In genomic region chr19:343941-344624, GRCh38 we compare ENCODE assay signal across 8 cellular contexts. TPM values are rescaled to one million over a fixed set of nuclear protein-coding genes. Genes with fewer than 3 reads are reported as not detected.
DNase-seq lines count a peak whose midpoint lies in the region; ATAC-seq and TF ChIP-seq lines count a peak whose summit lies in the region.

No MANE protein-coding gene starts in this region.

- peaks cover 28% of the 10 kb centered on the region for H3K36me3 Mint-ChIP-seq in activated CD8-positive, alpha-beta T cell treated with anti-CD3 and anti-CD28 coated beads for 36 hours (ENCODE audit: low read depth)

- peak; percentile 36 for ATAC-seq in GM19372 (IDR thresholded peaks at IDR 0.05; ENCODE audit: low read depth, unreplicated experiment)
- peak; percentile 23 for ATAC-seq in HG03565 (IDR thresholded peaks at IDR 0.05; ENCODE audit: unreplicated experiment)
- ATAC-seq in activated CD8-positive, alpha-beta T cell treated with anti-CD3 and anti-CD28 coated beads for 36 hours, result peak; percentile 59
- no peak for ATAC-seq in HG03520 (IDR thresholded peaks at IDR 0.05; ENCODE audit: unreplicated experiment)

- H3K9ac ChIP-seq in fibroblast of lung (ENCODE audit: insufficient read depth, low read length) (peak overlapping the region; percentile 76), neuronal stem cell (ENCODE audit: low read depth, low read length, poor library complexity) (peak overlapping the region; percentile 73)

- peaks cover 20% of the 10 kb centered on the region for H3K79me1 ChIP-seq in neuronal stem cell (ENCODE audit: low read depth, low read length)

- H3K9me3 ChIP-seq in fibroblast of lung (ENCODE audit: control insufficient read depth, insufficient read depth, low read depth, low read length) (no peaks in the 10 kb centered on the region), neuronal stem cell (replicated peaks in 1 of 2; ENCODE audit: control insufficient read depth in 2 of 2, insufficient read depth in 1 of 2, low read depth in 1 of 2, low read length in 2 of 2) (peaks cover 2 to 25% of the 10 kb centered on the region in 2 donors)

- H4K91ac ChIP-seq in neuronal stem cell (ENCODE audit: low read depth, low read length, poor library complexity), result no peak overlapping the region

- peak overlapping the region; percentile 89 for H3K18ac ChIP-seq in neuronal stem cell (ENCODE audit: low read length)

- peak overlapping the region; percentile 86 for H3K4me2 ChIP-seq in fibroblast of lung (ENCODE audit: extremely low read depth, insufficient read depth, low read length)
- peak overlapping the region; percentile 71 for H3K4me2 ChIP-seq in neuronal stem cell (ENCODE audit: insufficient read depth, low read length, poor library complexity, severe bottlenecking)

- no peak overlapping the region for H3K23ac ChIP-seq in neuronal stem cell (ENCODE audit: low read depth, low read length, poor library complexity)

- DNase-seq in CD1c-positive myeloid dendritic cell (ENCODE audit: extremely low spot score) (peak; percentile 11), fibroblast of lung (ENCODE audit: low read depth in 2 of 2) (peak; percentile 14 to 26), neuronal stem cell (ENCODE audit: low spot score) (peak; percentile 39), DMS153 treated with DMSO at 0.1 percent for 48 hours (lab: John Stamatoyannopoulos, UW; ENCODE audit: unreplicated experiment) (no peak)
- no peak for DNase-seq in activated CD8-positive, alpha-beta T cell treated with anti-CD3 and anti-CD28 coated beads for 36 hours

- H2BK15ac ChIP-seq in neuronal stem cell (ENCODE audit: low read length), result no peak overlapping the region

- no peak overlapping the region for H2BK120ac ChIP-seq in neuronal stem cell (ENCODE audit: low read depth, low read length)

- H3K27me3 ChIP-seq in fibroblast of lung (ENCODE audit: control insufficient read depth, insufficient read depth, low read length), result no peaks in the 10 kb centered on the region
- H3K27me3 ChIP-seq in neuronal stem cell (ENCODE audit: control insufficient read depth in 3 of 3, insufficient read depth in 3 of 3, low read depth in 1 of 3, low read length in 3 of 3), result peaks cover 0 to 6% (median 0%) of the 10 kb centered on the region in 3 experiments

- H2AFZ ChIP-seq in fibroblast of lung (ENCODE audit: low read length) (no peak overlapping the region), neuronal stem cell (ENCODE audit: low read length) (peak overlapping the region; percentile 87)

- TF ChIP-seq CTCF in activated CD8-positive, alpha-beta T cell treated with anti-CD3 and anti-CD28 coated beads for 36 hours (IDR thresholded peaks at IDR 0.05), result no peak
- TF ChIP-seq CTCF in fibroblast of lung (conservative IDR thresholded peaks at IDR 0.05 in 1 of 2, IDR thresholded peaks at IDR 0.05 in 1 of 2; ENCODE audit: low read depth in 1 of 2, low read length in 2 of 2), result no peak

- H3K27me3 Mint-ChIP-seq in activated CD8-positive, alpha-beta T cell treated with anti-CD3 and anti-CD28 coated beads for 36 hours, result peaks cover 11% of the 10 kb centered on the region

- peaks cover 49% of the 10 kb centered on the region for H3K79me2 ChIP-seq in fibroblast of lung (ENCODE audit: control insufficient read depth, insufficient read depth, low read length)

- H3K27ac Mint-ChIP-seq in activated CD8-positive, alpha-beta T cell treated with anti-CD3 and anti-CD28 coated beads for 36 hours, result peak overlapping the region; percentile 69

- H3K4me3 ChIP-seq in fibroblast of lung (replicated peaks in 1 of 4; ENCODE audit: control extremely low read depth in 1 of 4, insufficient read depth in 1 of 4, low read depth in 3 of 4, low read length in 4 of 4) (peak overlapping the region; percentile 48 to 89 (median 70)), neuronal stem cell (ENCODE audit: low read length in 2 of 2) (peak overlapping the region; percentile 58 to 91)

- H3K27ac ChIP-seq in fibroblast of lung (ENCODE audit: insufficient read depth, low read length) (peak overlapping the region; percentile 62), neuronal stem cell (replicated peaks; ENCODE audit: low read length) (no peak overlapping the region)

- intact Hi-C loops in activated CD8-positive, alpha-beta T cell treated with anti-CD3 and anti-CD28 coated beads for 36 hours (cut with micrococcal nuclease), result no loop called here

- CTCF ChIA-PET in activated CD8-positive, alpha-beta T cell treated with anti-CD3 and anti-CD28 coated beads for 36 hours (lab: Charles Lee), result interaction anchor here (1.2 kb wide), 1 partner anchor 162 kb away, joined by 5 read pairs; no protein-coding TSS in a partner anchor

- H3K4me1 ChIP-seq in fibroblast of lung (ENCODE audit: control insufficient read depth, extremely low read depth, insufficient read depth, low read length) (peaks cover 7% of the 10 kb centered on the region), neuronal stem cell (ENCODE audit: control insufficient read depth in 2 of 2, insufficient read depth in 1 of 2, low read depth in 1 of 2, low read length in 2 of 2) (peaks cover 10 to 17% of the 10 kb centered on the region in 2 donors)

- H3K9me3 Mint-ChIP-seq in activated CD8-positive, alpha-beta T cell treated with anti-CD3 and anti-CD28 coated beads for 36 hours, result peaks cover 1% of the 10 kb centered on the region

- POLR2A ChIA-PET in activated CD8-positive, alpha-beta T cell treated with anti-CD3 and anti-CD28 coated beads for 36 hours (lab: Charles Lee), result interaction anchor here (1.6 kb wide), 1 partner anchor 30 kb away, joined by 5 read pairs; no protein-coding TSS in a partner anchor

- H2BK12ac ChIP-seq in neuronal stem cell (ENCODE audit: low read length), result no peak overlapping the region

- peaks cover 56% of the 10 kb centered on the region for H3K4me1 Mint-ChIP-seq in activated CD8-positive, alpha-beta T cell treated with anti-CD3 and anti-CD28 coated beads for 36 hours (ENCODE audit: low read depth)

- no peak overlapping the region for H2BK5ac ChIP-seq in neuronal stem cell (ENCODE audit: low read length)

- H3K36me3 ChIP-seq in fibroblast of lung (ENCODE audit: control insufficient read depth, insufficient read depth, low read length), result peaks cover 7% of the 10 kb centered on the region
- peaks cover 13 to 45% of the 10 kb centered on the region in 2 donors for H3K36me3 ChIP-seq in neuronal stem cell (replicated peaks in 1 of 2; ENCODE audit: control insufficient read depth in 2 of 2, insufficient read depth in 2 of 2, low read length in 2 of 2)

- no peak overlapping the region for H3K4ac ChIP-seq in neuronal stem cell (ENCODE audit: low read length)

- no peaks in the 10 kb centered on the region for H4K20me1 ChIP-seq in fibroblast of lung (ENCODE audit: control insufficient read depth, extremely low read depth, insufficient read depth, low read length)

- no peak overlapping the region for H3K14ac ChIP-seq in neuronal stem cell (ENCODE audit: low read length)

- H4K8ac ChIP-seq in neuronal stem cell (ENCODE audit: low read depth, low read length), result no peak overlapping the region

- no CpG with 5 or more reads among the region's 70 CpGs for WGBS in neuronal stem cell (ENCODE audit: extremely low coverage in 2 of 2, insufficient read length in 2 of 2, insufficient replicate concordance in 1 of 2), 2 donors

- H2AK5ac ChIP-seq in neuronal stem cell (ENCODE audit: low read depth, low read length), result no peak overlapping the region

- peak overlapping the region; percentile 75 for H3K4me3 Mint-ChIP-seq in activated CD8-positive, alpha-beta T cell treated with anti-CD3 and anti-CD28 coated beads for 36 hours

RNA-seq across cellular contexts. Expression of gene MIER2, which starts 0.5 kb away (rescaled TPM):
- 10 to 100 TPM; 20.0 to 20.4 TPM for total RNA-seq in activated CD8-positive, alpha-beta T cell treated with anti-CD3 and anti-CD28 coated beads for 36 hours
- 9.2 and 20.6 TPM in 2 replicates for total RNA-seq in fibroblast of lung
- 13.7 and 17.7 TPM in 2 replicates for polyA plus RNA-seq in fibroblast of lung
- 25.5 and 32.9 TPM in 2 replicates for polyA plus RNA-seq in fibroblast of lung (2012)
- polyA minus RNA-seq in fibroblast of lung (ENCODE audit: low replicate concordance), result 91.8 and 160 TPM in 2 replicates
- polyA plus RNA-seq in neuronal stem cell (2013, experiment 1 of 2), result 40.2 TPM
- 41.0 TPM for polyA plus RNA-seq in neuronal stem cell (2013, experiment 2 of 2)

RNA-seq across cellular contexts. Expression of gene PLPP2, which starts 52.9 kb away (rescaled TPM):
- under 1 TPM in 1 of 2 experiments, not detected in 1; 0.36 TPM for total RNA-seq in activated CD8-positive, alpha-beta T cell treated with anti-CD3 and anti-CD28 coated beads for 36 hours
- 10.0 and 26.6 TPM in 2 replicates for total RNA-seq in fibroblast of lung
- 1.8 and 18.6 TPM in 2 replicates for polyA plus RNA-seq in fibroblast of lung
- 1.6 and 21.8 TPM in 2 replicates for polyA plus RNA-seq in fibroblast of lung (2012)
- 18.5 and 49.3 TPM in 2 replicates for polyA minus RNA-seq in fibroblast of lung (ENCODE audit: low replicate concordance)
- 0.77 TPM for polyA plus RNA-seq in neuronal stem cell (2013, experiment 1 of 2)
- 0.65 TPM for polyA plus RNA-seq in neuronal stem cell (2013, experiment 2 of 2)

Comparison
In these comparisons a context has a peak if more than half of its experiments do, and no peak if none do; other contexts are left out.
1. DNase-seq: peak in CD1c-positive myeloid dendritic cell (single experiment), fibroblast of lung (2 of 2) and neuronal stem cell (single experiment); none in activated CD8-positive, alpha-beta T cell treated with anti-CD3 and anti-CD28 coated beads for 36 hours (single experiment) and DMS153 treated with DMSO at 0.1 percent for 48 hours (single experiment).